In genomic region chr3:34078418-34078817, GRCh38 we compare ENCODE assay signal across 16 cellular contexts.
"Had no signal": no experiment of that assay in that cellular context is flagged by ENCODE, and none has a peak within 500 bp of the region (broad histone marks: within the 10 kb centered on the region; RNA-seq: fewer than 3 reads in every experiment).

No MANE protein-coding gene starts in this region.

- DNase-seq: colonic mucosa; dermis blood vessel endothelial cell; left colon; mesendoderm; naive B cell; pancreas; right lobe of liver; stimulated activated CD4-positive, alpha-beta T cell treated with anti-CD3 and anti-CD28 coated beads, Interleukin-4, amount 100 ng/mL, for 1 hour; stimulated activated CD8-positive, alpha-beta memory T cell treated with anti-CD3 and anti-CD28 coated beads, Interleukin-4, amount 100 ng/mL, for 48 hours; stimulated activated naive CD8-positive, alpha-beta T cell treated with anti-CD3 and anti-CD28 coated beads, Interleukin-15, Interleukin-2, amounts not matched to agents 100 U/mL and 50 U/mL, for 24 hours; thyroid gland; uterus had no signal

- H3K4me2 ChIP-seq: hepatocyte had no signal

- H3K79me2 ChIP-seq: hepatocyte had no signal

- H3K4me1 ChIP-seq: colonic mucosa, foreskin keratinocyte, pancreas, right lobe of liver, suprapubic skin, thyroid gland, uterus had no signal

- H3K27me3 ChIP-seq: colonic mucosa, foreskin keratinocyte, hepatocyte, pancreas, right lobe of liver, suprapubic skin, thyroid gland, uterus had no signal

- ATAC-seq: foreskin keratinocyte; left colon; pancreas; right lobe of liver; stimulated activated effector memory CD8-positive, alpha-beta T cell treated with anti-CD3 and anti-CD28 coated beads, Interleukin-12 subunit alpha, Interleukin-12 subunit beta, amount 100 ng/mL, for 72 hours; stimulated activated naive CD8-positive, alpha-beta T cell treated with anti-CD3 and anti-CD28 coated beads, Interleukin-15, Interleukin-2, amounts not matched to agents 100 U/mL and 50 U/mL, for 24 hours had no signal

- H3K27ac ChIP-seq: colonic mucosa, foreskin keratinocyte, hepatocyte, pancreas, right lobe of liver, suprapubic skin, thyroid gland, uterus had no signal

- H3K9me3 ChIP-seq: colonic mucosa, pancreas, right lobe of liver, suprapubic skin, thyroid gland, uterus had no signal

- H3K4me3 ChIP-seq: colonic mucosa, hepatocyte, pancreas, right lobe of liver, suprapubic skin, thyroid gland, uterus had no signal

- H2AFZ ChIP-seq: hepatocyte had no signal

- H3K36me3 ChIP-seq: colonic mucosa, pancreas, right lobe of liver, suprapubic skin, thyroid gland, uterus had no signal
